ENCODE assay signal across 14 cellular contexts in the genomic region with DNA sequence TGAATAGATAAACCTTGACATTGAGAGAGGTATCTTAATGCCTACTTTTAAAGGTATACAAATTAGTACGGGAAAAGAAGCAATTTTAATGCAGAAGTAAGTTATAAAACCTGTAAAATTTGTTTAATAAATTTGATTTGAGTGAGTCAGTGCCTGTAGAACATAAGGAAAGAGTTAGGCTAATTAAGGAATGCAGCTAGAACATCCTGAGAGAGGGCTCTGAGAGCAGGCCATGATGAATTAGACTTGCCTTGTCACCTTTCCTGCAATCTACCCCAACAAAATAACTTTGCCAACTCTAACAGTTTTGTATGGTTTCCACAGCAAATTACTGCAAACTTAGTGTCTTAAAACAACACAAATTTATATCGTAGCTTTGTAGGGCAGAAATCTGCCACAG.
A peak's percentile ranks its signal among the peaks of the same experiment; 100 is the strongest.
DNase-seq lines count a peak whose midpoint lies in the region; ATAC-seq and TF ChIP-seq lines count a peak whose summit lies in the region.
"Had no signal": no experiment of that assay in that cellular context is flagged by ENCODE, and none has a peak within 500 bp of the region (broad histone marks: within the 10 kb centered on the region; RNA-seq: fewer than 3 reads in every experiment).

No MANE protein-coding gene starts in this region.

- H3K4me3 ChIP-seq in AG10803 (ENCODE audit: low read length) = no peak overlapping the region
- H3K4me3 ChIP-seq in fibroblast of the aortic adventitia (ENCODE audit: low read depth, low read length) = no peak overlapping the region
- H3K4me3 ChIP-seq: Peyer's patch had no signal

- peaks cover 2% of the 10 kb centered on the region; the same call in 1 of the 2 replicates for H3K27me3 Mint-ChIP-seq in HFFc6 (ENCODE audit: insufficient read depth)
- H3K27me3 Mint-ChIP-seq: IgD-negative memory B cell had no signal

- H3K4me3 Mint-ChIP-seq in HFFc6 = no peak overlapping the region; the same call in 1 of the 2 replicates
- H3K4me3 Mint-ChIP-seq: IgD-negative memory B cell had no signal

- no peak for TF ChIP-seq CTCF in AG10803 (conservative IDR thresholded peaks at IDR 0.05; ENCODE audit: low read length)
- no peak for TF ChIP-seq CTCF in HFFc6 (IDR thresholded peaks at IDR 0.05)
- TF ChIP-seq CTCF in fibroblast of the aortic adventitia (IDR thresholded peaks at IDR 0.05; ENCODE audit: insufficient read depth, low read length) = no peak

- no peaks in the 10 kb centered on the region for H3K9me3 Mint-ChIP-seq in HFFc6
- H3K9me3 Mint-ChIP-seq: IgD-negative memory B cell had no signal

- peaks cover 10% of the 10 kb centered on the region for H3K36me3 Mint-ChIP-seq in HFFc6 (ENCODE audit: low read depth)
- H3K36me3 Mint-ChIP-seq: IgD-negative memory B cell had no signal

- ATAC-seq in SK-N-SH treated with all-trans-retinoic acid at 6 μM for 48 hours (peak; percentile 55), GM19397 (IDR thresholded peaks at IDR 0.05; ENCODE audit: unreplicated experiment) (no peak), Right ventricle myocardium superior (ENCODE audit: poor library complexity) (no peak)

- intact Hi-C loops in Right ventricle myocardium superior (cut with DNase I) = no loop called here

- peak overlapping the region; percentile 73 for H3K27ac Mint-ChIP-seq in HFFc6
- H3K27ac Mint-ChIP-seq: IgD-negative memory B cell had no signal

- H3K4me1 Mint-ChIP-seq in HFFc6 (ENCODE audit: low read depth) = peaks cover 64% of the 10 kb centered on the region
- H3K4me1 Mint-ChIP-seq: IgD-negative memory B cell had no signal

- in situ Hi-C loops in G401 (cut with HindIII; ENCODE audit: low sequenced_read_pairs) = no loop called here

- DNase-seq in AG10803 (ENCODE audit: low read depth) (peak; percentile 66), HFFc6 (peak; percentile 25), fibroblast of the aortic adventitia (ENCODE audit: low read depth) (peak; percentile 35), G401 (ENCODE audit: low spot score) (no peak), NCI-H69 (lab: John Stamatoyannopoulos, UW) (no peak), Right ventricle myocardium superior (no peak)
- DNase-seq: GF-D8, H7, NCI-H146, NCI-H226, Peyer's patch had no signal

TF ChIP-seq in SK-N-SH treated with all-trans-retinoic acid at 6 μM for 48 hours, 23 proteins besides CTCF, POLR2A, EP300 and RAD21:
- TF ChIP-seq TOX (CRISPR knock-in tag; IDR thresholded peaks at IDR 0.05; ENCODE audit: borderline replicate concordance) (peak; percentile 36; the same call in 1 of the 2 replicates), ESRRG (CRISPR knock-in tag; IDR thresholded peaks at IDR 0.05) (no peak), ISL1 (CRISPR knock-in tag; IDR thresholded peaks at IDR 0.05) (peak; percentile 19; the same call in 1 of the 2 replicates)

Comparison
In these comparisons a context has a peak if more than half of its experiments do, and no peak if none do; other contexts are left out.
1. DNase-seq: peak in AG10803 (single experiment), HFFc6 (single experiment) and fibroblast of the aortic adventitia (single experiment); none in G401 (single experiment), NCI-H69 (single experiment) and Right ventricle myocardium superior (single experiment).